ENCODE assay signal across 8 cellular contexts in the genomic region with DNA sequence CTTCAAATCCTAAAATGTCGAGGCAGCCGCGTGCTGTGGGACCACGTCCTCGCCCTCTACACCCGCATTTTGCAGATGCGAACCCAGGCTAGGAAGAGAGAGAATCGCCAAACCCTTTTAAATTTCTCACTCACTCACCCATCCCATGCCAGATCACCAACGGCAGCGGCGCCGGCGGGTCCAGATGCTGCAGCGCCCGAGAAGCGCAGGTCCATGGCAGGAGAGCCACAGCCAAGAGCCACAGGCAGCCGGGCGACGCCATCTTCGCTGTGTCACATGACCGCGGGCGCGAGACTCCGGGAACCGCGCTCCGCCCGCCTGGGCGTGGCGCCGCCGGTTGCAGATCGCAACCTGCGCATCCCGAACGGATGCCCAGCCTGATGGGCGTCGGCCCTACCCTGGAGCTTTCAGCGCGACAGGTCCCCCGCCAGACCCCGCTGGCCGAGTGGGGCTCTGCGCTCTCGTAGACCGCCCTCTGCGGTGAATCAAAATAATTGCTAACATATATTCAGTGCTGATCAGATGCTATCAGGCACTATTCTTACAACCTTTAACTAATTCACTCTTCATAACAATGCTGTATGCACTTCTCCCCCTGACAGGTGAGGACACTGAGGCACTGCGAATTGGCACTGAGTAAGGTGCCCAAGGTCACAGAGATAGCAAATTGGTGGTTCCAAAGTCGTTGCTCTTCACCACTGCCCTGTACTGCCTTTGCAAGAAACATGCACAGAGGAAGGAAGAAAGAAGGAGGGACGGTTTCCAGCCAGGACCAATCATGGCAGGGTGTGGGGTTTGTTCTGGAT. TPM values are rescaled to one million over a fixed set of nuclear protein-coding genes. Genes with fewer than 3 reads are reported as not detected.
DNase-seq lines count a peak whose midpoint lies in the region; ATAC-seq and TF ChIP-seq lines count a peak whose summit lies in the region.

A gene (minus strand): TSS at position 276 of the 806 bp plus-strand sequence. CDS start 14 bp downstream, at position 262.

- peak within 1 kb of the TSS; percentile 93 for H3K4me3 Mint-ChIP-seq in activated CD8-positive, alpha-beta T cell treated with anti-CD3 and anti-CD28 coated beads for 36 hours

- H3K4me3 ChIP-seq in lower lobe of right lung = peak within 1 kb of the TSS; percentile 87

- peaks cover 17% of the 10 kb centered on the region for H3K4me1 ChIP-seq in lower lobe of right lung

- H3K27me3 Mint-ChIP-seq in activated CD8-positive, alpha-beta T cell treated with anti-CD3 and anti-CD28 coated beads for 36 hours = no peaks in the 10 kb centered on the region

- POLR2A ChIA-PET in activated CD8-positive, alpha-beta T cell treated with anti-CD3 and anti-CD28 coated beads for 36 hours (lab: Charles Lee) = interaction anchor here (0.9 to 1.0 kb wide), 2 partner anchors 11 to 19 kb away, joined by 3 read pairs; no protein-coding TSS in a partner anchor

- peaks cover 8% of the 10 kb centered on the region for H3K36me3 ChIP-seq in lower lobe of right lung

- H3K36me3 Mint-ChIP-seq in activated CD8-positive, alpha-beta T cell treated with anti-CD3 and anti-CD28 coated beads for 36 hours (ENCODE audit: low read depth) = peaks cover 19% of the 10 kb centered on the region

- intact Hi-C loops in activated CD8-positive, alpha-beta T cell treated with anti-CD3 and anti-CD28 coated beads for 36 hours (cut with micrococcal nuclease) = no loop called here
- intact Hi-C loops in lower lobe of right lung (cut with DNase I) = no loop called here

- ATAC-seq in GM18867 (IDR thresholded peaks at IDR 0.05; ENCODE audit: unreplicated experiment) = peak; percentile 86
- peak; percentile 94 for ATAC-seq in HG03432 (IDR thresholded peaks at IDR 0.05; ENCODE audit: unreplicated experiment)
- ATAC-seq in activated CD8-positive, alpha-beta T cell treated with anti-CD3 and anti-CD28 coated beads for 36 hours = peak; percentile 88
- ATAC-seq in lower lobe of right lung = peak; percentile 94 to 97

- CTCF ChIA-PET in activated CD8-positive, alpha-beta T cell treated with anti-CD3 and anti-CD28 coated beads for 36 hours (lab: Charles Lee) = interaction anchor here (1.0 to 3.2 kb wide), 5 partner anchors 9 to 241 kb away, joined by 3 to 13 read pairs (median 4); no protein-coding TSS in a partner anchor

- H3K4me1 Mint-ChIP-seq in activated CD8-positive, alpha-beta T cell treated with anti-CD3 and anti-CD28 coated beads for 36 hours (ENCODE audit: low read depth) = peaks cover 30% of the 10 kb centered on the region

- DNase-seq in ACHN (peak; percentile 75), NCI-H69 (lab: John Stamatoyannopoulos, UW) (peak; percentile 86), ecto neural progenitor cell (ENCODE audit: low spot score) (peak; percentile 90), lower lobe of right lung (peak; percentile 90)
- peak; percentile 82 for DNase-seq in activated CD8-positive, alpha-beta T cell treated with anti-CD3 and anti-CD28 coated beads for 36 hours
- peak; percentile 31 to 60 (median 33) for DNase-seq in stimulated activated CD4-positive, alpha-beta T cell treated with anti-CD3 and anti-CD28 coated beads, TNF-alpha, amount 100 ng/mL, for 1 hour (ENCODE audit: low read depth in 3 of 3, low spot score in 1 of 3)

- no peaks in the 10 kb centered on the region for H3K27me3 ChIP-seq in lower lobe of right lung (ENCODE audit: low read depth)

- H3K9me3 Mint-ChIP-seq in activated CD8-positive, alpha-beta T cell treated with anti-CD3 and anti-CD28 coated beads for 36 hours = no peaks in the 10 kb centered on the region

- H3K9me3 ChIP-seq in lower lobe of right lung = no peaks in the 10 kb centered on the region

- in situ Hi-C loops in ACHN (cut with HindIII; ENCODE audit: low pct_ligation_motif_present, low pct_unique_long_range_greater_than_20kb, low sequenced_read_pairs) = no loop called here

- peak within 1 kb of the TSS; percentile 81 for H3K27ac ChIP-seq in lower lobe of right lung

- H3K27ac Mint-ChIP-seq in activated CD8-positive, alpha-beta T cell treated with anti-CD3 and anti-CD28 coated beads for 36 hours = peak within 1 kb of the TSS; percentile 93

- peak; percentile 52 for TF ChIP-seq CTCF in activated CD8-positive, alpha-beta T cell treated with anti-CD3 and anti-CD28 coated beads for 36 hours (IDR thresholded peaks at IDR 0.05)
- peak; percentile 25 for TF ChIP-seq CTCF in lower lobe of right lung (IDR thresholded peaks at IDR 0.05)

RNA-seq across cellular contexts. Expression of the gene that starts here (rescaled TPM):
- 10 to 100 TPM; 60.6 to 69.1 TPM for total RNA-seq in activated CD8-positive, alpha-beta T cell treated with anti-CD3 and anti-CD28 coated beads for 36 hours
- 195 TPM for total RNA-seq in lower lobe of right lung

Comparison
In these comparisons a context has a peak if more than half of its experiments do, and no peak if none do; other contexts are left out.
1. Peak in every context shown above with its lines: DNase-seq, ATAC-seq, H3K4me3 ChIP-seq and H3K27ac ChIP-seq.
2. DNase-seq: peak in every context shown above with its lines; median percentile 90 in ecto neural progenitor cell; 90 in lower lobe of right lung; 86 in NCI-H69; 82 in activated CD8-positive, alpha-beta T cell treated with anti-CD3 and anti-CD28 coated beads for 36 hours; 75 in ACHN; 33 in stimulated activated CD4-positive, alpha-beta T cell treated with anti-CD3 and anti-CD28 coated beads, TNF-alpha, amount 100 ng/mL, for 1 hour.